1 cellular context compared by ENCODE assay signal in genomic region chr2:206159346-206160123, GRCh38.
TF ChIP-seq lines count a peak whose summit lies in the region.

TSS of gene EEF1B2 (plus strand) at chr2:206159895. CDS start at chr2:206159980, 85 bp downstream.
TSS of gene NDUFS1 (minus strand) at chr2:206159444. CDS start at chr2:206153678, 5,766 bp downstream.

TF ChIP-seq in GM12878, 131 proteins besides CTCF, POLR2A, EP300 and RAD21 (continued from another document and continues in another):
- no peak for TF ChIP-seq ZBTB4 (CRISPR knock-in tag; IDR thresholded peaks at IDR 0.05)
- TF ChIP-seq MEF2B (IDR thresholded peaks at IDR 0.05; ENCODE audit: partially characterized antibody, poor library complexity, severe bottlenecking) = peak; percentile 9
- no peak for TF ChIP-seq MYC (IDR thresholded peaks at IDR 0.05; ENCODE audit: insufficient read depth, insufficient read length, insufficient replicate concordance, low read length, severe bottlenecking)
- TF ChIP-seq LARP7 (IDR thresholded peaks at IDR 0.05) = 0 out of 2 replicates have a peak, but pooled peaks have one; percentile 54
- TF ChIP-seq PKNOX1 (IDR thresholded peaks at IDR 0.05) = peak; percentile 62
- TF ChIP-seq MYB (IDR thresholded peaks at IDR 0.05; ENCODE audit: borderline replicate concordance, low read depth, low read length) = no peak
- peak; percentile 100 for TF ChIP-seq NR2F1 (conservative IDR thresholded peaks at IDR 0.05)
- peak; percentile 76 to 97 for TF ChIP-seq SRF (IDR thresholded peaks at IDR 0.05; ENCODE audit: low read depth in 2 of 2, low read length in 2 of 2)
- TF ChIP-seq SIN3A (IDR thresholded peaks at IDR 0.05; ENCODE audit: low read depth, low read length) = 0 out of 2 replicates have a peak, but pooled peaks have one; percentile 56
- peak; percentile 80 for TF ChIP-seq E2F8 (IDR thresholded peaks at IDR 0.05; ENCODE audit: low read depth, partially characterized antibody)
- TF ChIP-seq HDAC2 (IDR thresholded peaks at IDR 0.05) = no peak
- TF ChIP-seq TCF3 (IDR thresholded peaks at IDR 0.05; ENCODE audit: borderline replicate concordance, insufficient read depth, low read depth, low read length) = no peak
- TF ChIP-seq NR2C2 (IDR thresholded peaks at IDR 0.05; ENCODE audit: borderline replicate concordance, control insufficient read depth, insufficient read length, low read depth) = peak; percentile 82
- TF ChIP-seq ELK1 (IDR thresholded peaks at IDR 0.05; ENCODE audit: low read depth, low read length) = peak; percentile 83
- no peak for TF ChIP-seq CBX3 (IDR thresholded peaks at IDR 0.05; ENCODE audit: borderline replicate concordance, low read depth)
- TF ChIP-seq ZNF622 (IDR thresholded peaks at IDR 0.05) = no peak
- TF ChIP-seq SP1 (IDR thresholded peaks at IDR 0.05; ENCODE audit: low read depth, low read length) = no peak
- TF ChIP-seq SMARCA5 (IDR thresholded peaks at IDR 0.05) = 0 out of 2 replicates have a peak, but pooled peaks have one; percentile 7
- no peak for TF ChIP-seq EGR1 (IDR thresholded peaks at IDR 0.05; ENCODE audit: borderline replicate concordance in 1 of 2, low read depth in 2 of 2, low read length in 2 of 2)
- TF ChIP-seq ZBED1 (IDR thresholded peaks at IDR 0.05; ENCODE audit: borderline replicate concordance) = 0 out of 2 replicates have a peak, but pooled peaks have one; percentile 19
- TF ChIP-seq KLF5 (IDR thresholded peaks at IDR 0.05; ENCODE audit: partially characterized antibody) = peak; percentile 23
- TF ChIP-seq CHD4 (IDR thresholded peaks at IDR 0.05) = no peak
- TF ChIP-seq CUX1 (IDR thresholded peaks at IDR 0.05; ENCODE audit: insufficient replicate concordance, low read depth, low read length) = no peak
- TF ChIP-seq PRDM15 (CRISPR knock-in tag; IDR thresholded peaks at IDR 0.05) = no peak
- TF ChIP-seq EZH2 (IDR thresholded peaks at IDR 0.05; ENCODE audit: borderline replicate concordance, control insufficient read depth, low read depth, low read length) = no peak
- TF ChIP-seq FOXK2 (IDR thresholded peaks at IDR 0.05) = no peak; the same call in 1 of the 2 replicates
- TF ChIP-seq RELA (IDR thresholded peaks at IDR 0.05; ENCODE audit: borderline replicate concordance, partially characterized antibody) = no peak
- TF ChIP-seq BCL3 (IDR thresholded peaks at IDR 0.05; ENCODE audit: borderline replicate concordance, insufficient read depth, low read depth, low read length, poor library complexity, severe bottlenecking) = no peak
- no peak for TF ChIP-seq MTA3 (IDR thresholded peaks at IDR 0.05; ENCODE audit: borderline replicate concordance, low read length)
- TF ChIP-seq TAF1 (IDR thresholded peaks at IDR 0.05; ENCODE audit: borderline replicate concordance, low read depth, low read length) = peak; percentile 65; the same call in 1 of the 2 replicates
- no peak for TF ChIP-seq HDAC6 (IDR thresholded peaks at IDR 0.05; ENCODE audit: unreplicated experiment)
- peak; percentile 87 for TF ChIP-seq PML (IDR thresholded peaks at IDR 0.05; ENCODE audit: low read length)
- peak; percentile 23 for TF ChIP-seq SIX5 (IDR thresholded peaks at IDR 0.05; ENCODE audit: low read depth, low read length, severe bottlenecking)
- TF ChIP-seq IKZF1 (conservative IDR thresholded peaks at IDR 0.05) = no peak; the same call in 1 of the 2 replicates
- peak; percentile 42; the same call in 1 of the 2 replicates for TF ChIP-seq CBFB (IDR thresholded peaks at IDR 0.05; ENCODE audit: low read depth)
- no peak for TF ChIP-seq SMAD1 (IDR thresholded peaks at IDR 0.05; ENCODE audit: low read depth, partially characterized antibody)
- TF ChIP-seq SREBF2 (IDR thresholded peaks at IDR 0.05; ENCODE audit: low read length) = no peak
- TF ChIP-seq SMAD5 (IDR thresholded peaks at IDR 0.05; ENCODE audit: low read depth) = peak; percentile 82
- TF ChIP-seq ATF3 (IDR thresholded peaks at IDR 0.05; ENCODE audit: borderline replicate concordance, extremely low read depth, low read depth, low read length) = peak; percentile 25; the same call in 1 of the 2 replicates
- TF ChIP-seq MTA2 (IDR thresholded peaks at IDR 0.05; ENCODE audit: low read depth) = peak; percentile 91
- TF ChIP-seq NBN (IDR thresholded peaks at IDR 0.05) = peak; percentile 69; the same call in 1 of the 2 replicates
- TF ChIP-seq FOXM1 (IDR thresholded peaks at IDR 0.05; ENCODE audit: low read depth, low read length) = 0 out of 2 replicates have a peak, but pooled peaks have one; percentile 17
- no peak for TF ChIP-seq BRCA1 (IDR thresholded peaks at IDR 0.05; ENCODE audit: low read depth, low read length)
- TF ChIP-seq SMC3 (IDR thresholded peaks at IDR 0.05; ENCODE audit: borderline replicate concordance, low read length) = no peak
- 0 out of 2 replicates have a peak, but pooled peaks have one; percentile 5 for TF ChIP-seq NFIC (IDR thresholded peaks at IDR 0.05; ENCODE audit: low read depth, low read length)
